Comparison of ENCODE assay signal across 8 cellular contexts in genomic region chr12:45730842-45731336, GRCh38. TPM values are rescaled to one million over a fixed set of nuclear protein-coding genes. Genes with fewer than 3 reads are reported as not detected.
A peak's percentile ranks its signal among the peaks of the same experiment; 100 is the strongest.
DNase-seq lines count a peak whose midpoint lies in the region; ATAC-seq and TF ChIP-seq lines count a peak whose summit lies in the region.

No MANE protein-coding gene starts in this region.

- no peak for ATAC-seq in activated B cell treated with CpG ODN at 0.5 μM for 24 hours (ENCODE audit: low read depth)
- ATAC-seq in HG03039 (IDR thresholded peaks at IDR 0.05; ENCODE audit: unreplicated experiment) = no peak

- H3K27ac Mint-ChIP-seq in activated B cell treated with CpG ODN at 0.5 μM for 24 hours = peak overlapping the region; percentile 86

- no peaks in the 10 kb centered on the region for H3K9me3 ChIP-seq in parathyroid adenoma (ENCODE audit: control insufficient read depth, low read length)

- intact Hi-C loops in activated B cell treated with CpG ODN at 0.5 μM for 24 hours (cut with micrococcal nuclease) = loop anchor here (1.0 kb wide), 1 partner anchor 58 kb away; no protein-coding TSS in a partner anchor

- peak overlapping the region; percentile 86 for H2AFZ ChIP-seq in parathyroid adenoma

- DNase-seq in DMS53 treated with DMSO at 0.1 percent for 48 hours (lab: John Stamatoyannopoulos, UW; ENCODE audit: unreplicated experiment) (peak; percentile 74), activated B cell treated with CpG ODN at 0.5 μM for 24 hours (no peak), fibroblast of mammary gland (ENCODE audit: low read depth) (peak; percentile 46), DMS153 (lab: John Stamatoyannopoulos, UW) (no peak), OCI-M2 (lab: John Stamatoyannopoulos, UW; ENCODE audit: unreplicated experiment) (no peak)
- DNase-seq in Jurkat, Clone E6-1 (ENCODE audit: low read depth, low spot score) = peak; percentile 46

- H3K27me3 Mint-ChIP-seq in activated B cell treated with CpG ODN at 0.5 μM for 24 hours = no peaks in the 10 kb centered on the region

- no peaks in the 10 kb centered on the region for H3K36me3 ChIP-seq in parathyroid adenoma (ENCODE audit: control insufficient read depth, insufficient read depth, low read length)

- H3K9ac ChIP-seq in parathyroid adenoma = peak overlapping the region; percentile 47

- POLR2A ChIA-PET in activated B cell treated with CpG ODN at 0.5 μM for 24 hours (lab: Charles Lee) = interaction anchor here (0.7 to 6.2 kb wide), 5 partner anchors 12 to 1660 kb away, joined by 9 to 45 read pairs (median 21); partner anchors contain the start of gene SLC38A1

- H3K4me2 ChIP-seq in parathyroid adenoma (ENCODE audit: low read length) = peak overlapping the region; percentile 68

- peak overlapping the region; percentile 88 for H3K4me3 ChIP-seq in Jurkat, Clone E6-1 (ENCODE audit: low read length)
- peak overlapping the region; percentile 68 for H3K4me3 ChIP-seq in fibroblast of mammary gland (ENCODE audit: control insufficient read depth, low read depth, low read length)
- peak overlapping the region; percentile 89 for H3K4me3 ChIP-seq in parathyroid adenoma (ENCODE audit: low read depth, low read length)

- H3K79me2 ChIP-seq in parathyroid adenoma = peaks cover 15% of the 10 kb centered on the region

- H3K36me3 Mint-ChIP-seq in activated B cell treated with CpG ODN at 0.5 μM for 24 hours (ENCODE audit: low read depth) = peaks cover 30% of the 10 kb centered on the region

- no peaks in the 10 kb centered on the region for H3K9me3 Mint-ChIP-seq in activated B cell treated with CpG ODN at 0.5 μM for 24 hours

- H3K4me3 Mint-ChIP-seq in activated B cell treated with CpG ODN at 0.5 μM for 24 hours = peak overlapping the region; percentile 88

- peaks cover 10% of the 10 kb centered on the region for H3K4me1 ChIP-seq in parathyroid adenoma

- peak overlapping the region; percentile 90 for H3K27ac ChIP-seq in parathyroid adenoma

- peaks cover 42% of the 10 kb centered on the region for H3K4me1 Mint-ChIP-seq in activated B cell treated with CpG ODN at 0.5 μM for 24 hours

- TF ChIP-seq CTCF in activated B cell treated with CpG ODN at 0.5 μM for 24 hours (IDR thresholded peaks at IDR 0.05) = no peak
- TF ChIP-seq CTCF in fibroblast of mammary gland (conservative IDR thresholded peaks at IDR 0.05; ENCODE audit: control insufficient read depth, insufficient read depth, low read depth, low read length) = no peak
- TF ChIP-seq CTCF in parathyroid adenoma (IDR thresholded peaks at IDR 0.05) = no peak

- no peaks in the 10 kb centered on the region for H3K27me3 ChIP-seq in parathyroid adenoma (ENCODE audit: control insufficient read depth, insufficient read depth, low read length)

- CTCF ChIA-PET in activated B cell treated with CpG ODN at 0.5 μM for 24 hours (lab: Charles Lee) = interaction anchor here (1.0 to 2.4 kb wide), 3 partner anchors 14 to 187 kb away, joined by 4 to 8 read pairs (median 7); no protein-coding TSS in a partner anchor

RNA-seq across cellular contexts. Expression of gene ARID2, which starts 1.4 kb away (rescaled TPM):
- polyA plus RNA-seq in Jurkat, Clone E6-1 (2012; ENCODE audit: insufficient read depth, insufficient read length) = 22.6 TPM
- 44.6 and 48.7 TPM in 2 replicates for total RNA-seq in activated B cell treated with CpG ODN at 0.5 μM for 24 hours

Comparison
In these comparisons a context has a peak if more than half of its experiments do, and no peak if none do; other contexts are left out.
1. DNase-seq: peak in DMS53 treated with DMSO at 0.1 percent for 48 hours (single experiment), Jurkat, Clone E6-1 (single experiment) and fibroblast of mammary gland (single experiment); none in activated B cell treated with CpG ODN at 0.5 μM for 24 hours (single experiment), DMS153 (single experiment) and OCI-M2 (single experiment).
2. Peak in every context shown above with its lines, with median percentiles within 50 percentile points of each other: H3K4me3 ChIP-seq.